Comparison of ENCODE assay signal across 17 cellular contexts in genomic region chr10:77420942-77421523, GRCh38.
DNase-seq lines count a peak whose midpoint lies in the region; ATAC-seq and TF ChIP-seq lines count a peak whose summit lies in the region.
"Had no signal": no experiment of that assay in that cellular context is flagged by ENCODE, and none has a peak within 500 bp of the region (broad histone marks: within the 10 kb centered on the region; RNA-seq: fewer than 3 reads in every experiment).

No MANE protein-coding gene starts in this region.

- no peak for TF ChIP-seq EP300 in esophagus muscularis mucosa (IDR thresholded peaks at IDR 0.05)

- TF ChIP-seq CTCF in heart left ventricle (IDR thresholded peaks at IDR 0.05) (no peak), esophagus muscularis mucosa (IDR thresholded peaks at IDR 0.05) (no peak)

- intact Hi-C loops in cardiac septum (cut with DNase I): no loop called here
- intact Hi-C loops in heart left ventricle (cut with DNase I): no loop called here
- intact Hi-C loops in esophagus muscularis mucosa (cut with DNase I): no loop called here

- H3K27ac ChIP-seq in heart left ventricle: peak overlapping the region in 1 of 12 donors; percentile 74
- peak overlapping the region; percentile 70 to 78 (median 72) for H3K27ac ChIP-seq in esophagus muscularis mucosa (replicated peaks in 1 of 4)
- peak overlapping the region; percentile 73 for H3K27ac ChIP-seq in rectal smooth muscle tissue (ENCODE audit: low read depth, low read length)

- H3K4me3 ChIP-seq in heart left ventricle: no peak overlapping the region
- no peak overlapping the region for H3K4me3 ChIP-seq in esophagus muscularis mucosa
- H3K4me3 ChIP-seq in rectal smooth muscle tissue (ENCODE audit: low read length): no peak overlapping the region

- peaks cover 0 to 30% (median 0%) of the 10 kb centered on the region in 12 donors for H3K4me1 ChIP-seq in heart left ventricle
- H3K4me1 ChIP-seq in esophagus muscularis mucosa: peaks cover 10 to 91% (median 88%) of the 10 kb centered on the region in 4 donors
- H3K4me1 ChIP-seq in rectal smooth muscle tissue (ENCODE audit: control insufficient read depth, insufficient read depth, low read length): peaks cover 53% of the 10 kb centered on the region

- no peak overlapping the region for H3K9ac ChIP-seq in rectal smooth muscle tissue (ENCODE audit: low read length)

- WGBS in heart left ventricle, 4 donors: 81 to 89% (median 84%) methylated on average over 2 of the region's 2 CpGs
- 62% methylated on average over 2 of the region's 2 CpGs for WGBS in esophagus muscularis mucosa

- DNase-seq in cardiac septum (ENCODE audit: low spot score) (peak; percentile 50), heart left ventricle (no peak), esophagus muscularis mucosa (ENCODE audit: extremely low spot score) (no peak), SIG-M5 (lab: John Stamatoyannopoulos, UW) (no peak)
- DNase-seq in stimulated activated naive CD8-positive, alpha-beta T cell treated with anti-CD3 and anti-CD28 coated beads, Interleukin-15, Interleukin-2, amounts not matched to agents 100 U/mL and 50 U/mL, for 24 hours: no peak
- no peak for DNase-seq in stimulated activated CD4-positive, alpha-beta T cell treated with anti-CD3 and anti-CD28 coated beads, Interleukin-15, amount 100 ng/mL, for 24 hours
- DNase-seq: 8988T, C1 segment of cervical spinal cord, DMS153, GOT3, KG1, NCI-H1048, NCI-H146, NCI-H345, NCI-H526 treated with DMSO at 0.1 percent for 48 hours had no signal

- H3K9me3 ChIP-seq in heart left ventricle (no peaks in the 10 kb centered on the region), esophagus muscularis mucosa (no peaks in the 10 kb centered on the region)

- TF ChIP-seq POLR2A in heart left ventricle (IDR thresholded peaks at IDR 0.05) (no peak), esophagus muscularis mucosa (IDR thresholded peaks at IDR 0.05; ENCODE audit: low read depth) (no peak)

- H3K36me3 ChIP-seq in heart left ventricle (no peaks in the 10 kb centered on the region), esophagus muscularis mucosa (no peaks in the 10 kb centered on the region), rectal smooth muscle tissue (ENCODE audit: control insufficient read depth, insufficient read depth, low read length) (no peaks in the 10 kb centered on the region)

- H3K27me3 ChIP-seq in heart left ventricle (no peaks in the 10 kb centered on the region), esophagus muscularis mucosa (no peaks in the 10 kb centered on the region), rectal smooth muscle tissue (ENCODE audit: control insufficient read depth, insufficient read depth, low read length) (no peaks in the 10 kb centered on the region)

- ATAC-seq in heart left ventricle (no peak), HG03159 (IDR thresholded peaks at IDR 0.05; ENCODE audit: unreplicated experiment) (no peak)
- no peak for ATAC-seq in stimulated activated naive CD8-positive, alpha-beta T cell treated with anti-CD3 and anti-CD28 coated beads, Interleukin-15, Interleukin-2, amounts not matched to agents 100 U/mL and 50 U/mL, for 24 hours
